9 cellular contexts compared by ENCODE assay signal in the genomic region with DNA sequence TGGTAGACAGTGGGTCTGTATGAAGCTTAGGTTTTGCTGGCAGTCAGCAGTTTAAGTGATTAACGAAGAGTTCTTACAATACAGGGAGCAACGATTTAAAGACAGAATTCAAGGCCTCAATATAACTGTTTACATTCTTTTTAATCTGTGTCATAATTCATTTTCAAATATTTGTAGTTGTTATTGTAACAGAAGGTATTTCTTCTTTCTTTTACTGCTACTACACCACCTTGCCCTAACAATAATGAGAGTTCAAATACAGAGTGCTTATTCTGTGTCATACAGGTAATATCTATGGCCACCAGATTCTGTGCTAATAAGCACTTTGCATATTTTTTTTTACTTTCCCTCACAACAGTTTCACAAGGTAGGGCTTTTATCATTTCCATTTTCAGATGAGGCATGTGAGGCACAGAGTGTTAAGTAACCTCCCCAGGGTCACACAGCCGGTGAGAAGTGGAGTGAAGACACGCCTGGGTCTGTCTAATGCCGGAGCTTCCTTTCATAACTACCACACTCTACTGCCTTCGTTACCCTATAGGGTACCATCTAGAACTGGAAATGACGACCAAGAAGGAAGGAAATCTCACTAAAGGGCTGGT.
DNase-seq lines count a peak whose midpoint lies in the region; ATAC-seq lines count a peak whose summit lies in the region.
"Had no signal": no experiment of that assay in that cellular context is flagged by ENCODE, and none has a peak within 500 bp of the region (broad histone marks: within the 10 kb centered on the region; RNA-seq: fewer than 3 reads in every experiment).

No MANE protein-coding gene starts in this region.

- no peak overlapping the region for H3K9ac ChIP-seq in rectal smooth muscle tissue (ENCODE audit: low read length)

- H3K36me3 ChIP-seq in rectal smooth muscle tissue (ENCODE audit: control insufficient read depth, insufficient read depth, low read length) = no peaks in the 10 kb centered on the region
- no peaks in the 10 kb centered on the region for H3K36me3 ChIP-seq in SJCRH30

- ATAC-seq in GM18517 (IDR thresholded peaks at IDR 0.05; ENCODE audit: unreplicated experiment) = peak; percentile 80
- peak; percentile 45 for ATAC-seq in HG02571 (IDR thresholded peaks at IDR 0.05; ENCODE audit: unreplicated experiment)
- no peak for ATAC-seq in GM19023 (IDR thresholded peaks at IDR 0.05; ENCODE audit: unreplicated experiment)

- peak overlapping the region; percentile 83 for H3K27ac ChIP-seq in rectal smooth muscle tissue (ENCODE audit: low read depth, low read length)
- H3K27ac ChIP-seq in SJCRH30 = no peak overlapping the region; the same call in 1 of the 2 replicates

- H3K27me3 ChIP-seq in rectal smooth muscle tissue (ENCODE audit: control insufficient read depth, insufficient read depth, low read length) (no peaks in the 10 kb centered on the region), SJCRH30 (no peaks in the 10 kb centered on the region)

- peak overlapping the region; percentile 34 for H3K4me3 ChIP-seq in rectal smooth muscle tissue (ENCODE audit: low read length)
- H3K4me3 ChIP-seq in SJCRH30 = no peak overlapping the region

- DNase-seq in NCI-H69 (lab: John Stamatoyannopoulos, UW) (peak; percentile 71), SJCRH30 (no peak)
- DNase-seq in stimulated activated naive CD4-positive, alpha-beta T cell (lab: John Stamatoyannopoulos, UW) = no peak
- DNase-seq in activated CD8-positive, alpha-beta memory T cell treated with anti-CD3 and anti-CD28 coated beads, Interleukin-2, amount 50 U/mL, for 4 hours = no peak
- DNase-seq: amygdala had no signal

- no peaks in the 10 kb centered on the region for H3K9me3 ChIP-seq in SJCRH30 (replicated peaks)

- peaks cover 21% of the 10 kb centered on the region for H3K4me1 ChIP-seq in rectal smooth muscle tissue (ENCODE audit: control insufficient read depth, insufficient read depth, low read length)
- peaks cover 23% of the 10 kb centered on the region for H3K4me1 ChIP-seq in SJCRH30
